ENCODE assay signal across 6 cellular contexts in the genomic region with DNA sequence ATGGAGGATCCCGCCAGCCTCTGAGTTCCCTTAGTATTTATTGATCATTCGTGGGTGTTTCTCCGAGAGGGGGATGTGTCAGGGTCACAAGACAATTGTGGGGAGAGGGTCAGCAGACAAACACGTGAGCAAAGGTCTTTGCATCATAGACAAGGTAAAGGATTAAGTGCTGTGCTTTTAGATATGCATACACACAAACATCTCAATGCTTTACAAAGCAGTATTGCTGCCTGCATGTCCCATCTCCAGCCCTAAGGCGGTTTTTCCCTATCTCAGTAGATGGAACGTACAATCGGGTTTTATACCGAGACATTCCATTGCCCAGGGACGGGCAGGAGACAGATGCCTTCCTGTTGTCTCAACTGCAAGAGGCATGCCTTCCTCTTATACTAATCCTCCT. TPM values are rescaled to one million over a fixed set of nuclear protein-coding genes. Genes with fewer than 3 reads are reported as not detected.
"Had no signal": no experiment of that assay in that cellular context is flagged by ENCODE, and none has a peak within 500 bp of the region (broad histone marks: within the 10 kb centered on the region; RNA-seq: fewer than 3 reads in every experiment).

No MANE protein-coding gene starts in this region.

RNA-seq across cellular contexts. Expression of a gene that starts 59.1 kb away (rescaled TPM):
- total RNA-seq: HepG2, HT-29, HT1080, IMR-90 had no signal
- polyA plus RNA-seq: HepG2, IgD-negative memory B cell, IMR-90, K562 had no signal
